Comparison of ENCODE assay signal across 10 cellular contexts in genomic region chr5:7396169-7397004, GRCh38. TPM values are rescaled to one million over a fixed set of nuclear protein-coding genes. Genes with fewer than 3 reads are reported as not detected.
DNase-seq lines count a peak whose midpoint lies in the region; ATAC-seq and TF ChIP-seq lines count a peak whose summit lies in the region.
"Had no signal": no experiment of that assay in that cellular context is flagged by ENCODE, and none has a peak within 500 bp of the region (broad histone marks: within the 10 kb centered on the region; RNA-seq: fewer than 3 reads in every experiment).

No MANE protein-coding gene starts in this region.

- no peak for DNase-seq in H7
- peak; percentile 13 for DNase-seq in RWPE1 (ENCODE audit: low spot score)
- DNase-seq in right cardiac atrium = peak; percentile 21 to 58 (median 45)
- peak in 1 of 2 donors; percentile 59 for DNase-seq in gastrocnemius medialis
- no peak for DNase-seq in stimulated activated CD4-positive, alpha-beta T cell treated with anti-CD3 and anti-CD28 coated beads, Interleukin-2, amount 100 ng/mL, for 48 hours
- no peak for DNase-seq in Kasumi-1 (lab: John Stamatoyannopoulos, UW)
- DNase-seq in A172 (ENCODE audit: low spot score) = no peak
- no peak for DNase-seq in middle frontal gyrus (ENCODE audit: extremely low spot score, low spot score)
- DNase-seq: activated T-cell treated with anti-CD3 and anti-CD28 coated beads, Interleukin-2, amount 50 U/mL, for 4 hours; naive B cell had no signal

- POLR2A ChIA-PET in RWPE1 (lab: Yijun Ruan, JAX; ENCODE audit: low non-redundant PET) = no interaction called here

- WGBS in right cardiac atrium = 1% methylated on average over 95 of the region's 95 CpGs

- in situ Hi-C loops in gastrocnemius medialis (cut with MboI; ENCODE audit: low sequenced_read_pairs in 4 of 4) = loop anchor here (10.0 to 25.0 kb wide), 5 partner anchors 116 to 366 kb away; no protein-coding TSS in a partner anchor

- intact Hi-C loops in right cardiac atrium (cut with DNase I) = no loop called here
- intact Hi-C loops in gastrocnemius medialis (cut with DNase I; ENCODE audit: low total_unique reads) = loop anchor here (1.0 to 10.0 kb wide), 7 partner anchors 39 to 1922 kb away; no protein-coding TSS in a partner anchor

- H3K4me3 ChIP-seq in H7 (ENCODE audit: insufficient read depth, low read depth, low read length) (peak overlapping the region; percentile 83), right cardiac atrium (ENCODE audit: low read length) (peak overlapping the region; percentile 73), gastrocnemius medialis (peak overlapping the region; percentile 62 to 82 (median 74))

- no peaks in the 10 kb centered on the region for H3K9me3 ChIP-seq in right cardiac atrium (ENCODE audit: control insufficient read depth, low read length)
- no peaks in the 10 kb centered on the region for H3K9me3 ChIP-seq in gastrocnemius medialis

- peak; percentile 11 to 15 for ATAC-seq in right cardiac atrium
- peak; percentile 21 to 28 for ATAC-seq in gastrocnemius medialis

- CTCF ChIA-PET in RWPE1 (lab: Yijun Ruan, JAX) = no interaction called here

- TF ChIP-seq CTCF in RWPE1 (conservative IDR thresholded peaks at IDR 0.05; ENCODE audit: low read depth) (no peak), gastrocnemius medialis (IDR thresholded peaks at IDR 0.05 in 4 of 5, conservative IDR thresholded peaks at IDR 0.05 in 1 of 5) (peak in 1 of 5 experiments; percentile 22)

- peak; percentile 37 to 42 for TF ChIP-seq POLR2A in gastrocnemius medialis (IDR thresholded peaks at IDR 0.05)

- H3K36me3 ChIP-seq in H7 (replicated peaks; ENCODE audit: control insufficient read depth, insufficient read depth, low read length) (no peaks in the 10 kb centered on the region; the same call in 1 of the 2 replicates), gastrocnemius medialis (no peaks in the 10 kb centered on the region)

- H3K4me1 ChIP-seq in right cardiac atrium (ENCODE audit: control insufficient read depth, insufficient read depth, low read length) (no peaks in the 10 kb centered on the region), gastrocnemius medialis (peaks cover 29 to 46% of the 10 kb centered on the region in 2 donors)

- H3K27ac ChIP-seq in RWPE1 (no peak overlapping the region), right cardiac atrium (ENCODE audit: low read length) (no peak overlapping the region), gastrocnemius medialis (peak overlapping the region; percentile 88 to 94 (median 90))

- H3K27me3 ChIP-seq in H7 (ENCODE audit: control insufficient read depth, insufficient read depth, low read length) = no peaks in the 10 kb centered on the region
- H3K27me3 ChIP-seq in right cardiac atrium (ENCODE audit: control insufficient read depth, insufficient read depth) = no peaks in the 10 kb centered on the region
- no peaks in the 10 kb centered on the region for H3K27me3 ChIP-seq in gastrocnemius medialis

RNA-seq across cellular contexts. Expression of gene ADCY2, which starts 0.4 kb away (rescaled TPM):
- total RNA-seq in H7 (2014; rRNA removed; shearing (Covaris generic)) = 17.3 and 30.0 TPM in 2 replicates
- total RNA-seq in right cardiac atrium = 1 to 10 TPM in 2 of 4 donors, under 1 TPM in 2; 0.20 to 1.5 (median 0.79) TPM
- 0.27 TPM for polyA plus RNA-seq in right cardiac atrium
- 10 to 100 TPM; 24.3 to 50.1 (median 36.5) TPM for total RNA-seq in gastrocnemius medialis
- 0.10 and 1.2 TPM in 2 replicates for total RNA-seq in A172 (2014; rRNA removed; shearing (Covaris generic))

Comparison
In these comparisons a context has a peak if more than half of its experiments do, and no peak if none do; other contexts are left out.
1. DNase-seq: peak in RWPE1 (single experiment) and right cardiac atrium (3 of 3); none in H7 (single experiment), stimulated activated CD4-positive, alpha-beta T cell treated with anti-CD3 and anti-CD28 coated beads, Interleukin-2, amount 100 ng/mL, for 48 hours (0 of 2), Kasumi-1 (0 of 2), A172 (single experiment) and middle frontal gyrus (single experiment).
2. H3K27ac ChIP-seq: peak in gastrocnemius medialis (4 of 4); none in RWPE1 (single experiment) and right cardiac atrium (single experiment).
3. Peak in every context shown above with its lines, with median percentiles within 50 percentile points of each other: H3K4me3 ChIP-seq.